ENCODE assay signal across 12 cellular contexts in genomic region chr17:39328815-39329214, GRCh38.
DNase-seq lines count a peak whose midpoint lies in the region; ATAC-seq, FAIRE-seq and TF ChIP-seq lines count a peak whose summit lies in the region.
"Had no signal": no experiment of that assay in that cellular context is flagged by ENCODE, and none has a peak within 500 bp of the region (broad histone marks: within the 10 kb centered on the region; RNA-seq: fewer than 3 reads in every experiment).

No MANE protein-coding gene starts in this region.

- no peak for TF ChIP-seq EP300 in HepG2 (IDR thresholded peaks at IDR 0.05; ENCODE audit: low read depth in 2 of 2, low read length in 2 of 2)
- no peak for TF ChIP-seq EP300 in HepG2 (CRISPR knock-in tag; IDR thresholded peaks at IDR 0.05; ENCODE audit: borderline replicate concordance)

- FAIRE-seq in HepG2 (lab: Jason Lieb, UNC), result no peak
- FAIRE-seq: H54 had no signal

- H3K9ac ChIP-seq in HepG2 (ENCODE audit: insufficient read depth, low read depth, low read length), result no peak overlapping the region
- H3K9ac ChIP-seq: BLaER1 treated with 17β-estradiol and CSF1 and Interleukin-3, amounts not matched to agents 10 nM and 100 nM had no signal

- POLR2A ChIA-PET in HepG2 (lab: Yijun Ruan, JAX), result no interaction called here

- H3K4me2 ChIP-seq in HepG2 (ENCODE audit: low read depth, low read length) (no peak overlapping the region), osteoblast (ENCODE audit: insufficient read depth, low read length) (no peak overlapping the region)

- TF ChIP-seq POLR2A in HepG2 (IDR thresholded peaks at IDR 0.05; ENCODE audit: insufficient read depth in 1 of 2, low read depth in 2 of 2, low read length in 2 of 2) (no peak), right lobe of liver (IDR thresholded peaks at IDR 0.05) (no peak)

- H3K27ac Mint-ChIP-seq in dendritic cell treated with granulocyte-macrophage colony-stimulating factor and Interleukin-4, amounts not matched to agents 40 ng/mL and 50 ng/mL, for 4 days, result peak overlapping the region; percentile 65
- H3K27ac Mint-ChIP-seq in activated T-cell treated with anti-CD3 and anti-CD28 coated beads, Interleukin-2, amount 50 U/mL, for 72 hours, result no peak overlapping the region

- no peaks in the 10 kb centered on the region for H3K9me3 ChIP-seq in HepG2 (ENCODE audit: low read length)
- H3K9me3 ChIP-seq in right lobe of liver, result no peaks in the 10 kb centered on the region
- H3K9me3 ChIP-seq in osteoblast (ENCODE audit: low read depth, low read length), result no peaks in the 10 kb centered on the region

- intact Hi-C loops in HepG2 (cut with micrococcal nuclease; ENCODE audit: unreplicated experiment) (no loop called here), right lobe of liver (cut with DNase I) (no loop called here)
- intact Hi-C loops in dendritic cell treated with granulocyte-macrophage colony-stimulating factor and Interleukin-4, amounts not matched to agents 40 ng/mL and 50 ng/mL, for 4 days (cut with micrococcal nuclease), result loop anchor here (5.0 kb wide), 1 partner anchor 33 kb away; no protein-coding TSS in a partner anchor

- H3K36me3 ChIP-seq in HepG2 (replicated peaks in 1 of 2; ENCODE audit: control insufficient read depth in 1 of 2, insufficient read depth in 2 of 2, low read length in 2 of 2), result 0 out of 5 replicates have a peak, but pooled peaks cover 0 to 7% of the 10 kb centered on the region in 2 experiments
- H3K36me3 ChIP-seq in right lobe of liver, result no peaks in the 10 kb centered on the region
- H3K36me3 ChIP-seq in osteoblast (ENCODE audit: insufficient read depth, low read length), result no peaks in the 10 kb centered on the region

- no peaks in the 10 kb centered on the region for H3K27me3 Mint-ChIP-seq in dendritic cell treated with granulocyte-macrophage colony-stimulating factor and Interleukin-4, amounts not matched to agents 40 ng/mL and 50 ng/mL, for 4 days
- no peaks in the 10 kb centered on the region for H3K27me3 Mint-ChIP-seq in activated T-cell treated with anti-CD3 and anti-CD28 coated beads, Interleukin-2, amount 50 U/mL, for 72 hours (ENCODE audit: low read depth)
- H3K27me3 Mint-ChIP-seq: CD4-positive, CD25-positive, alpha-beta regulatory T cell had no signal

- peaks cover 26% of the 10 kb centered on the region for H3K4me1 Mint-ChIP-seq in dendritic cell treated with granulocyte-macrophage colony-stimulating factor and Interleukin-4, amounts not matched to agents 40 ng/mL and 50 ng/mL, for 4 days (ENCODE audit: low read depth)
- H3K4me1 Mint-ChIP-seq in activated T-cell treated with anti-CD3 and anti-CD28 coated beads, Interleukin-2, amount 50 U/mL, for 72 hours (ENCODE audit: low read depth), result no peaks in the 10 kb centered on the region

- H3K4me3 ChIP-seq in HepG2 (replicated peaks in 1 of 3; ENCODE audit: insufficient read depth in 1 of 3, low read depth in 2 of 3, low read length in 3 of 3) (no peak overlapping the region), right lobe of liver (no peak overlapping the region), osteoblast (ENCODE audit: insufficient read depth, low read length) (no peak overlapping the region)
- H3K4me3 ChIP-seq: BLaER1 treated with 17β-estradiol and CSF1 and Interleukin-3, amounts not matched to agents 10 nM and 100 nM had no signal

- H3K4me3 Mint-ChIP-seq in dendritic cell treated with granulocyte-macrophage colony-stimulating factor and Interleukin-4, amounts not matched to agents 40 ng/mL and 50 ng/mL, for 4 days, result no peak overlapping the region
- no peak overlapping the region for H3K4me3 Mint-ChIP-seq in activated T-cell treated with anti-CD3 and anti-CD28 coated beads, Interleukin-2, amount 50 U/mL, for 72 hours
- H3K4me3 Mint-ChIP-seq: CD4-positive, CD25-positive, alpha-beta regulatory T cell had no signal

- in situ Hi-C loops in HepG2 (cut with HindIII; ENCODE audit: extremely low pct_ligation_motif_present, low pct_unique_long_range_greater_than_20kb), result no loop called here

- H4K20me1 ChIP-seq in HepG2 (ENCODE audit: insufficient read depth, low read length), result no peaks in the 10 kb centered on the region
- no peaks in the 10 kb centered on the region for H4K20me1 ChIP-seq in osteoblast (ENCODE audit: insufficient read depth, low read length)
- H4K20me1 ChIP-seq: BLaER1 treated with 17β-estradiol and CSF1 and Interleukin-3, amounts not matched to agents 10 nM and 100 nM had no signal

- ATAC-seq in HepG2 (0 out of 3 replicates have a peak, but pooled peaks have one; percentile 27), right lobe of liver (no peak)
- no peak for ATAC-seq in activated T-cell treated with anti-CD3 and anti-CD28 coated beads, Interleukin-2, amount 50 U/mL, for 72 hours (replicated peaks in 1 of 2)
- ATAC-seq: HCT116 had no signal

- H2AFZ ChIP-seq in HepG2 (ENCODE audit: low read length), result no peak overlapping the region
- no peak overlapping the region for H2AFZ ChIP-seq in osteoblast (ENCODE audit: low read length)

- 23% methylated on average over 1 of the region's 1 CpG for WGBS in HepG2 (ENCODE audit: low lambda C conversion rate)
- 42% methylated on average over 1 of the region's 1 CpG for WGBS in right lobe of liver (ENCODE audit: insufficient coverage, low coverage, low lambda C conversion rate, missing lambda C conversion rate)

- TF ChIP-seq CTCF in HepG2 (CRISPR knock-in tag; IDR thresholded peaks at IDR 0.05) (no peak), right lobe of liver (IDR thresholded peaks at IDR 0.05) (no peak), osteoblast (IDR thresholded peaks at IDR 0.05; ENCODE audit: extremely low read depth, low read depth, low read length) (no peak)

- H3K9me3 Mint-ChIP-seq in dendritic cell treated with granulocyte-macrophage colony-stimulating factor and Interleukin-4, amounts not matched to agents 40 ng/mL and 50 ng/mL, for 4 days, result no peaks in the 10 kb centered on the region
- no peaks in the 10 kb centered on the region for H3K9me3 Mint-ChIP-seq in activated T-cell treated with anti-CD3 and anti-CD28 coated beads, Interleukin-2, amount 50 U/mL, for 72 hours
- H3K9me3 Mint-ChIP-seq: CD4-positive, CD25-positive, alpha-beta regulatory T cell had no signal

- BruUV-seq in HepG2 (replicated peaks; lab: Mats Ljungman, UMichigan), result no TSS peak

- CTCF ChIA-PET in HepG2 (lab: Yijun Ruan, JAX; ENCODE audit: low intra/inter-chr PET ratio, low total read pairs), result no interaction called here

- H3K27me3 ChIP-seq in HepG2 (ENCODE audit: control insufficient read depth in 1 of 2, insufficient read depth in 2 of 2, low read length in 2 of 2) (no peaks in the 10 kb centered on the region), right lobe of liver (no peaks in the 10 kb centered on the region), osteoblast (ENCODE audit: insufficient read depth, low read length) (no peaks in the 10 kb centered on the region)
- H3K27me3 ChIP-seq: BLaER1 treated with 17β-estradiol and CSF1 and Interleukin-3, amounts not matched to agents 10 nM and 100 nM had no signal

- peaks cover 13% of the 10 kb centered on the region for H3K36me3 Mint-ChIP-seq in dendritic cell treated with granulocyte-macrophage colony-stimulating factor and Interleukin-4, amounts not matched to agents 40 ng/mL and 50 ng/mL, for 4 days (ENCODE audit: low read depth)
- H3K36me3 Mint-ChIP-seq in activated T-cell treated with anti-CD3 and anti-CD28 coated beads, Interleukin-2, amount 50 U/mL, for 72 hours (ENCODE audit: insufficient read depth in 2 of 2), result no peaks in the 10 kb centered on the region

- H3K79me2 ChIP-seq in HepG2 (ENCODE audit: insufficient read depth, low read length) (no peaks in the 10 kb centered on the region), osteoblast (ENCODE audit: insufficient read depth, low read length) (no peaks in the 10 kb centered on the region)

- DNase-seq in HepG2 (ENCODE audit: low spot score), result no peak
- DNase-seq in right lobe of liver, result no peak
- peak; percentile 64 for DNase-seq in osteoblast (ENCODE audit: insufficient read length, low spot score, missing footprints)
- DNase-seq in activated T-cell treated with anti-CD3 and anti-CD28 coated beads, Interleukin-2, amount 50 U/mL, for 72 hours, result no peak
- DNase-seq in dedifferentiated amniotic fluid mesenchymal stem cell (ENCODE audit: extremely low spot score), result no peak
- DNase-seq in activated CD4-positive, alpha-beta T cell treated with anti-CD3 and anti-CD28 coated beads, Interleukin-2, amount 50 U/mL, for 48 hours, result no peak
- DNase-seq: CD4-positive, CD25-positive, alpha-beta regulatory T cell had no signal

- H3K27ac ChIP-seq in HepG2 (ENCODE audit: extremely low read length, insufficient read depth, low read length), result no peak overlapping the region
- H3K27ac ChIP-seq in right lobe of liver, result no peak overlapping the region
- no peak overlapping the region for H3K27ac ChIP-seq in osteoblast (ENCODE audit: low read depth, low read length)
- H3K27ac ChIP-seq: 22Rv1; BLaER1 treated with 17β-estradiol and CSF1 and Interleukin-3, amounts not matched to agents 10 nM and 100 nM had no signal

- H3K4me1 ChIP-seq in HepG2 (ENCODE audit: insufficient read depth, low read length) (peaks cover 8% of the 10 kb centered on the region), right lobe of liver (peaks cover 0 to 16% (median 2%) of the 10 kb centered on the region in 4 donors), osteoblast (ENCODE audit: insufficient read depth, low read length) (no peaks in the 10 kb centered on the region)

- TF ChIP-seq RAD21 in HepG2 (CRISPR knock-in tag; IDR thresholded peaks at IDR 0.05), result no peak

TF ChIP-seq in HepG2, 621 proteins besides CTCF, POLR2A, EP300 and RAD21:
- TF ChIP-seq ZNF782 (CRISPR knock-in tag; IDR thresholded peaks at IDR 0.05; ENCODE audit: borderline replicate concordance) (no peak), TOPORS (CRISPR knock-in tag; IDR thresholded peaks at IDR 0.05) (no peak), RARG (CRISPR knock-in tag; IDR thresholded peaks at IDR 0.05; ENCODE audit: low read depth) (no peak), RBM22 (optimal IDR thresholded peaks at IDR 0.05; ENCODE audit: low read length) (no peak), NCOA5 (CRISPR knock-in tag; IDR thresholded peaks at IDR 0.05) (no peak), ZNF17 (CRISPR knock-in tag; IDR thresholded peaks at IDR 0.05) (no peak), KDM3A (CRISPR knock-in tag; IDR thresholded peaks at IDR 0.05; ENCODE audit: low read depth) (no peak)
TF ChIP-seq in HepG2: peak in this region for 0.
